Comparison of ENCODE assay signal across 7 cellular contexts in genomic region chr16:1979271-1980025, GRCh38. TPM values are rescaled to one million over a fixed set of nuclear protein-coding genes. Genes with fewer than 3 reads are reported as not detected.
DNase-seq lines count a peak whose midpoint lies in the region; ATAC-seq and TF ChIP-seq lines count a peak whose summit lies in the region.
"Had no signal": no experiment of that assay in that cellular context is flagged by ENCODE, and none has a peak within 500 bp of the region (broad histone marks: within the 10 kb centered on the region; RNA-seq: fewer than 3 reads in every experiment).

No MANE protein-coding gene starts in this region.

- peak in 1 of 2 donors; percentile 9 for ATAC-seq in activated T-cell treated with anti-CD3 and anti-CD28 coated beads, Interleukin-2, amount 50 U/mL, for 4 hours
- no peak for ATAC-seq in GM21825 (IDR thresholded peaks at IDR 0.05; ENCODE audit: unreplicated experiment)

- H3K27ac Mint-ChIP-seq in chondrocyte (ENCODE audit: unreplicated experiment) = no peak overlapping the region

- H3K4me3 Mint-ChIP-seq in activated T-cell treated with anti-CD3 and anti-CD28 coated beads, Interleukin-2, amount 50 U/mL, for 4 hours = no peak overlapping the region
- no peak overlapping the region for H3K4me3 Mint-ChIP-seq in chondrocyte (ENCODE audit: unreplicated experiment)

- H3K27me3 Mint-ChIP-seq in activated T-cell treated with anti-CD3 and anti-CD28 coated beads, Interleukin-2, amount 50 U/mL, for 4 hours (ENCODE audit: low read depth) = peaks cover 16% of the 10 kb centered on the region
- H3K27me3 Mint-ChIP-seq in chondrocyte (ENCODE audit: low read depth) = no peaks in the 10 kb centered on the region

- DNase-seq in HT-29 (ENCODE audit: low spot score) = peak; percentile 92
- peak; percentile 55 for DNase-seq in activated T-cell treated with anti-CD3 and anti-CD28 coated beads, Interleukin-2, amount 50 U/mL, for 4 hours
- peak; percentile 76 for DNase-seq in mucosa of gallbladder (ENCODE audit: low spot score)
- no peak for DNase-seq in chondrocyte (ENCODE audit: low spot score)
- DNase-seq in effector CD4-positive, alpha-beta T cell = no peak
- DNase-seq: NCI-H524 treated with DMSO at 0.1 percent for 48 hours had no signal

- H3K9me3 Mint-ChIP-seq in activated T-cell treated with anti-CD3 and anti-CD28 coated beads, Interleukin-2, amount 50 U/mL, for 4 hours = no peaks in the 10 kb centered on the region
- H3K9me3 Mint-ChIP-seq in chondrocyte (ENCODE audit: low read depth) = no peaks in the 10 kb centered on the region

- H3K36me3 Mint-ChIP-seq in activated T-cell treated with anti-CD3 and anti-CD28 coated beads, Interleukin-2, amount 50 U/mL, for 4 hours (ENCODE audit: insufficient read depth) = peaks cover 21% of the 10 kb centered on the region
- peaks cover 16% of the 10 kb centered on the region for H3K36me3 Mint-ChIP-seq in chondrocyte (ENCODE audit: low read depth)

- TF ChIP-seq CTCF in chondrocyte (IDR thresholded peaks at IDR 0.05) = no peak

- peaks cover 8% of the 10 kb centered on the region for H3K4me1 Mint-ChIP-seq in activated T-cell treated with anti-CD3 and anti-CD28 coated beads, Interleukin-2, amount 50 U/mL, for 4 hours (ENCODE audit: low read depth)
- H3K4me1 Mint-ChIP-seq in chondrocyte (ENCODE audit: low read depth) = peaks cover 3% of the 10 kb centered on the region

RNA-seq across cellular contexts. Expression of gene NOXO1, which starts 1.8 kb away (rescaled TPM):
- 141 and 161 TPM in 2 replicates for total RNA-seq in HT-29 (2014; rRNA removed; shearing (Covaris generic))
- total RNA-seq in activated T-cell treated with anti-CD3 and anti-CD28 coated beads, Interleukin-2, amount 50 U/mL, for 4 hours = under 1 TPM in 1 of 3 donors, not detected in 2; 0.35 TPM
- 2.7 TPM for total RNA-seq in mucosa of gallbladder
- 0.25 to 0.48 TPM (median 0.26 TPM) in 3 replicates for total RNA-seq in chondrocyte

RNA-seq across cellular contexts. Expression of gene GFER, which starts 4.5 kb away (rescaled TPM):
- total RNA-seq in HT-29 (2014; rRNA removed; shearing (Covaris generic)) = 51.7 and 70.3 TPM in 2 replicates
- total RNA-seq in activated T-cell treated with anti-CD3 and anti-CD28 coated beads, Interleukin-2, amount 50 U/mL, for 4 hours = 10 to 100 TPM; 34.9 to 50.0 (median 47.2) TPM
- total RNA-seq in mucosa of gallbladder (34.3 TPM), chondrocyte (17.0 to 19.7 TPM (median 17.5 TPM) in 3 replicates)

RNA-seq across cellular contexts. Expression of gene TBL3, which starts 7.6 kb away (rescaled TPM):
- 134 and 140 TPM in 2 replicates for total RNA-seq in HT-29 (2014; rRNA removed; shearing (Covaris generic))
- total RNA-seq in activated T-cell treated with anti-CD3 and anti-CD28 coated beads, Interleukin-2, amount 50 U/mL, for 4 hours = 100 to 1,000 TPM; 146 to 159 (median 156) TPM
- total RNA-seq in mucosa of gallbladder (32.5 TPM), chondrocyte (20.9 to 40.1 TPM (median 21.6 TPM) in 3 replicates)

RNA-seq across cellular contexts. Expression of gene SYNGR3, which starts 10.3 kb away (rescaled TPM):
- 1.9 and 2.3 TPM in 2 replicates for total RNA-seq in HT-29 (2014; rRNA removed; shearing (Covaris generic))
- 1 to 10 TPM; 2.7 to 4.3 (median 3.5) TPM for total RNA-seq in activated T-cell treated with anti-CD3 and anti-CD28 coated beads, Interleukin-2, amount 50 U/mL, for 4 hours
- total RNA-seq in mucosa of gallbladder (1.4 TPM), chondrocyte (0.39 to 0.74 TPM (median 0.67 TPM) in 3 replicates)

RNA-seq across cellular contexts. Expression of gene RNF151, which starts 12.8 kb away (rescaled TPM):
- total RNA-seq in HT-29 (2014; rRNA removed; shearing (Covaris generic)) = not detected in 2 replicates
- under 1 TPM in 2 of 3 donors, not detected in 1; 0.40 to 0.42 TPM for total RNA-seq in activated T-cell treated with anti-CD3 and anti-CD28 coated beads, Interleukin-2, amount 50 U/mL, for 4 hours
- total RNA-seq in mucosa of gallbladder (not detected), chondrocyte (not detected in 3 replicates)

Comparison
In these comparisons a context has a peak if more than half of its experiments do, and no peak if none do; other contexts are left out.
1. DNase-seq: peak in HT-29 (single experiment), activated T-cell treated with anti-CD3 and anti-CD28 coated beads, Interleukin-2, amount 50 U/mL, for 4 hours (single experiment) and mucosa of gallbladder (single experiment); none in chondrocyte (single experiment) and effector CD4-positive, alpha-beta T cell (single experiment).
2. RNA of gene NOXO1, which starts 1.8 kb away (total RNA-seq): 141 to 161 TPM in HT-29; 2.7 TPM in mucosa of gallbladder (single experiment), 0.25 to 0.48 TPM in chondrocyte and 0.35 TPM in activated T-cell treated with anti-CD3 and anti-CD28 coated beads, Interleukin-2, amount 50 U/mL, for 4 hours; every median in the first group is over 10 times any median in the second.